In the genomic region with DNA sequence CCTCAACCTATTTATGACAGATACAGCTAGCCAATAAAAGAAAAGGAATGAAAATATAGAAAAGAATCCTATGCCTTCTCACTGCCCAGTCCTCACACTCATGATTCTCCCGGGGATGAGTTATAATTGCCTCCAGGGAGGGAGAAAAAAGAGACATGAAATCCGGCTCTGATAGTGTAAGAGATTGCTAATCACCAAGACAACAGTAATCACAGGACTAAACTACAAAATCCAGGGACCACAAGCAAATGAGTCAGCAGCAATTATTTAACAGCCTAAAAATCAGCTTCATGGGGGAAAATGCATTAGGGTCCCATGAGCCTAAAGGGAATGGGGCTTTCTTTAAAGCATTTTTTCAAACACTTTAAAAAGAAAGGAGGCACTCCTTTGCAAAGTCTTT, we compare ENCODE assay signal across 19 cellular contexts.
A peak's percentile ranks its signal among the peaks of the same experiment; 100 is the strongest.
DNase-seq lines count a peak whose midpoint lies in the region; ATAC-seq, FAIRE-seq and TF ChIP-seq lines count a peak whose summit lies in the region.
"Had no signal": no experiment of that assay in that cellular context is flagged by ENCODE, and none has a peak within 500 bp of the region (broad histone marks: within the 10 kb centered on the region; RNA-seq: fewer than 3 reads in every experiment).

No MANE protein-coding gene starts in this region.

- ATAC-seq in HG02759 (IDR thresholded peaks at IDR 0.05; ENCODE audit: unreplicated experiment), result no peak
- ATAC-seq: activated T-helper 17 cell treated with anti-CD3 and anti-CD28 coated beads, Interleukin-2, amount 50 U/mL, for 72 hours; sciatic nerve; WTC11 had no signal

- CTCF ChIA-PET in A673 (lab: Charles Lee), result no interaction called here

- FAIRE-seq in kidney (lab: Jason Lieb, UNC), result no peak

- no peak overlapping the region for H3K27ac ChIP-seq in A673 (ENCODE audit: low read depth, low read length, poor library complexity, severe bottlenecking)
- H3K27ac ChIP-seq in kidney (ENCODE audit: low read depth in 2 of 2, low read length in 2 of 2), result no peak overlapping the region
- H3K27ac ChIP-seq: dorsolateral prefrontal cortex, transverse colon had no signal

- H3K9ac ChIP-seq in kidney (ENCODE audit: low read length in 2 of 2), result no peak overlapping the region

- TF ChIP-seq CTCF in A673 (conservative IDR thresholded peaks at IDR 0.05; ENCODE audit: low read depth, low read length), result no peak
- no peak for TF ChIP-seq CTCF in fibroblast of the aortic adventitia (IDR thresholded peaks at IDR 0.05; ENCODE audit: insufficient read depth, low read length)
- no peak for TF ChIP-seq CTCF in kidney (IDR thresholded peaks at IDR 0.05; ENCODE audit: borderline replicate concordance, extremely low read depth, insufficient read depth)

- in situ Hi-C loops in KBM-7 (cut with MboI; ENCODE audit: low pct_unique_long_range_greater_than_20kb, low sequenced_read_pairs), result no loop called here

- H3K4me3 ChIP-seq in A673 (ENCODE audit: low read depth, low read length, poor library complexity, severe bottlenecking) (no peak overlapping the region), fibroblast of the aortic adventitia (ENCODE audit: low read depth, low read length) (no peak overlapping the region), kidney (ENCODE audit: low read length in 2 of 2) (no peak overlapping the region)
- H3K4me3 ChIP-seq: dorsolateral prefrontal cortex, transverse colon had no signal

- no TSS peak for BruUV-seq in A673 (replicated peaks; lab: Mats Ljungman, UMichigan)

- no peaks in the 10 kb centered on the region for H3K27me3 ChIP-seq in A673 (replicated peaks; ENCODE audit: insufficient read depth, low read depth, low read length, poor library complexity)
- H3K27me3 ChIP-seq: transverse colon had no signal

- H3K4me1 ChIP-seq in A673 (ENCODE audit: insufficient read depth, low read length, poor library complexity, severe bottlenecking) (peaks cover 5% of the 10 kb centered on the region), kidney (ENCODE audit: control insufficient read depth in 1 of 2, insufficient read depth in 1 of 2, low read depth in 1 of 2, low read length in 2 of 2) (no peaks in the 10 kb centered on the region)

- H3K36me3 ChIP-seq in A673 (ENCODE audit: insufficient read depth, low read length, poor library complexity, severe bottlenecking) (no peaks in the 10 kb centered on the region), kidney (ENCODE audit: control insufficient read depth in 1 of 2, insufficient read depth in 2 of 2, low read length in 2 of 2) (no peaks in the 10 kb centered on the region)
- H3K36me3 ChIP-seq: transverse colon had no signal

- H3K9me3 ChIP-seq in A673 (ENCODE audit: low read depth, low read length, poor library complexity, severe bottlenecking) (no peaks in the 10 kb centered on the region), kidney (ENCODE audit: control insufficient read depth in 1 of 2, low read length in 2 of 2) (no peaks in the 10 kb centered on the region)
- H3K9me3 ChIP-seq: transverse colon had no signal

- intact Hi-C loops in A673 (cut with micrococcal nuclease; ENCODE audit: unreplicated experiment), result no loop called here
- intact Hi-C loops in kidney (cut with DNase I), result no loop called here
- intact Hi-C loops in posterior cingulate gyrus (cut with DNase I), result no loop called here

- peak; percentile 68 for DNase-seq in A673 (ENCODE audit: low spot score)
- peak; percentile 30 for DNase-seq in GM04503 (ENCODE audit: low read depth)
- peak; percentile 3 for DNase-seq in T1000 (lab: John Stamatoyannopoulos, UW)
- DNase-seq in fibroblast of the aortic adventitia (ENCODE audit: low read depth), result peak; percentile 6
- DNase-seq in kidney, result no peak
- no peak for DNase-seq in posterior cingulate gyrus
- DNase-seq in KBM-7, result no peak
- DNase-seq: activated CD8-positive, alpha-beta memory T cell treated with anti-CD3 and anti-CD28 coated beads for 24 hours; anterior cingulate cortex; dorsolateral prefrontal cortex; GOT3; IMR-90; NCI-H1092; stimulated activated CD4-positive, alpha-beta T cell treated with anti-CD3 and anti-CD28 coated beads, Interleukin-4, amount 100 ng/mL, for 24 hours; transverse colon had no signal

- POLR2A ChIA-PET in A673 (lab: Charles Lee; ENCODE audit: low non-redundant PET), result no interaction called here

Comparison
In these comparisons a context has a peak if more than half of its experiments do, and no peak if none do; other contexts are left out.
1. DNase-seq: peak in A673 (single experiment), GM04503 (single experiment), T1000 (single experiment) and fibroblast of the aortic adventitia (single experiment); none in kidney (single experiment), posterior cingulate gyrus (0 of 10) and KBM-7 (single experiment).